ENCODE assay signal across 2 cellular contexts in genomic region chr22:46366801-46367706, GRCh38.
A peak's percentile ranks its signal among the peaks of the same experiment; 100 is the strongest.
TF ChIP-seq lines count a peak whose summit lies in the region.

No MANE protein-coding gene starts in this region.

TF ChIP-seq in HEK293, 187 proteins besides CTCF, POLR2A, EP300 and RAD21:
- TF ChIP-seq GLIS2 (tag by site-specific recombination; IDR thresholded peaks at IDR 0.05) (0 out of 2 replicates have a peak, but pooled peaks have one; percentile 15), ZNF223 (tag by site-specific recombination; IDR thresholded peaks at IDR 0.05) (no peak)

TF ChIP-seq in K562, 482 proteins besides CTCF, POLR2A, EP300 and RAD21:
- no peak for TF ChIP-seq SMAD1 (IDR thresholded peaks at IDR 0.05; ENCODE audit: low read depth, low read length, partially characterized antibody)
- TF ChIP-seq MEF2A (IDR thresholded peaks at IDR 0.05; ENCODE audit: control insufficient read depth, low read depth, low read length): no peak
- no peak for TF ChIP-seq ZZZ3 (IDR thresholded peaks at IDR 0.05)
- no peak for TF ChIP-seq MTA1 (IDR thresholded peaks at IDR 0.05; ENCODE audit: borderline replicate concordance)
- TF ChIP-seq NFATC3 (IDR thresholded peaks at IDR 0.05): no peak
